1 cellular context compared by ENCODE assay signal in genomic region chr6:29886686-29887085, GRCh38.
TF ChIP-seq lines count a peak whose summit lies in the region.

No MANE protein-coding gene starts in this region.

TF ChIP-seq in HepG2, 621 proteins besides CTCF, POLR2A, EP300 and RAD21:
- TF ChIP-seq TRAFD1 (CRISPR knock-in tag; IDR thresholded peaks at IDR 0.05; ENCODE audit: borderline replicate concordance) (no peak), PRDM10 (CRISPR knock-in tag; IDR thresholded peaks at IDR 0.05; ENCODE audit: low read depth) (no peak), ZNF138 (CRISPR knock-in tag; IDR thresholded peaks at IDR 0.05; ENCODE audit: low read depth) (no peak), RXRB (CRISPR knock-in tag; IDR thresholded peaks at IDR 0.05; ENCODE audit: borderline replicate concordance) (no peak), ZNF772 (CRISPR knock-in tag; IDR thresholded peaks at IDR 0.05) (no peak), ZNF549 (CRISPR knock-in tag; IDR thresholded peaks at IDR 0.05) (no peak), ZNF768 (CRISPR knock-in tag; IDR thresholded peaks at IDR 0.05) (no peak), ZNF318 (CRISPR knock-in tag; IDR thresholded peaks at IDR 0.05) (no peak), IRF2 (CRISPR knock-in tag; IDR thresholded peaks at IDR 0.05) (no peak), RARA (CRISPR knock-in tag; IDR thresholded peaks at IDR 0.05) (no peak), DNMT1 (CRISPR knock-in tag; IDR thresholded peaks at IDR 0.05) (no peak), HOXA3 (CRISPR knock-in tag; IDR thresholded peaks at IDR 0.05) (no peak), ZBTB49 (CRISPR knock-in tag; IDR thresholded peaks at IDR 0.05; ENCODE audit: borderline replicate concordance) (no peak), XBP1 (CRISPR knock-in tag; IDR thresholded peaks at IDR 0.05) (no peak), ZFAT (CRISPR knock-in tag; conservative IDR thresholded peaks at IDR 0.05) (no peak), ZNF747 (CRISPR knock-in tag; IDR thresholded peaks at IDR 0.05; ENCODE audit: borderline replicate concordance) (no peak), ZFP37 (CRISPR knock-in tag; IDR thresholded peaks at IDR 0.05; ENCODE audit: borderline replicate concordance) (no peak), CBX1 (IDR thresholded peaks at IDR 0.05; ENCODE audit: low read depth) (no peak)
